Comparison of ENCODE assay signal across 29 cellular contexts in the genomic region with DNA sequence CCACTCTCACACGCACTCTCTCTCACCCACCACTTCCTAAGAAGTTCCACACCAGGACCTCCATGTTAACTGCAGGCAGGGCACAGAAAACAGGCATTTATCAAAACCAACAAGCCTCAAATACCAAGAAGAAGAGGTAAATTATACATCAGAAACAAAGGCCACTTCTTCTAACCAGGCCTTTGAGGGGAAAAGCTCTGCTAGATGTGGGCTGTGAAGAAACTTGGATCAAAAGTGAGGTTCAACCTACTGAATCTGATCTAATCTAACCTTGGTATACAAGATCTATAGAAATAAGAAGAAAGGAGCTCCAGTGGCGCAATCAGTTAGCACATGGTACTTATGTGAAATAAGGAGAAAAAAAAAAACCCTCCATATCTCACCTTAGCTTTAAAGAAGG.
"Had no signal": no experiment of that assay in that cellular context is flagged by ENCODE, and none has a peak within 500 bp of the region (broad histone marks: within the 10 kb centered on the region; RNA-seq: fewer than 3 reads in every experiment).

No MANE protein-coding gene starts in this region.

- ATAC-seq: psoas muscle; right cardiac atrium; right lobe of liver; stimulated activated effector memory CD8-positive, alpha-beta T cell treated with anti-CD3 and anti-CD28 coated beads, Interleukin-12 subunit alpha, Interleukin-12 subunit beta, amount 100 ng/mL, for 72 hours; stimulated activated naive CD8-positive, alpha-beta T cell treated with anti-CD3 and anti-CD28 coated beads, Interleukin-15, amount 100 ng/mL, for 72 hours; stimulated activated naive CD8-positive, alpha-beta T cell treated with anti-CD3 and anti-CD28 coated beads, Interleukin-15, Interleukin-2, amounts not matched to agents 100 U/mL and 50 U/mL, for 24 hours; upper lobe of right lung had no signal

- H3K4me1 Mint-ChIP-seq: neural progenitor cell had no signal

- H3K36me3 ChIP-seq: neural progenitor cell, ovary, right lobe of liver, sigmoid colon, suprapubic skin, transverse colon, upper lobe of right lung, vagina had no signal

- DNase-seq: naive B cell; naive thymus-derived CD8-positive, alpha-beta T cell; occipital lobe; ovary; posterior cingulate gyrus; psoas muscle; right cardiac atrium; right lobe of liver; sigmoid colon; small intestine; stimulated activated CD4-positive, alpha-beta T cell treated with anti-CD3 and anti-CD28 coated beads, Interleukin-15, amount 100 ng/mL, for 24 hours; stimulated activated CD4-positive, alpha-beta T cell treated with anti-CD3 and anti-CD28 coated beads, Interleukin-2, amount 100 ng/mL, for 24 hours; stimulated activated CD4-positive, alpha-beta T cell treated with anti-CD3 and anti-CD28 coated beads, Interleukin-2, amount 100 ng/mL, for 48 hours; stimulated activated CD4-positive, alpha-beta T cell treated with anti-CD3 and anti-CD28 coated beads, Interleukin-4, amount 100 ng/mL, for 24 hours; stimulated activated naive CD4-positive, alpha-beta T cell; stimulated activated naive CD8-positive, alpha-beta T cell treated with anti-CD3 and anti-CD28 coated beads, Interleukin-15, amount 100 ng/mL, for 72 hours; stimulated activated naive CD8-positive, alpha-beta T cell treated with anti-CD3 and anti-CD28 coated beads, Interleukin-15, Interleukin-2, amounts not matched to agents 100 U/mL and 50 U/mL, for 24 hours; substantia nigra; testis; tibial artery; transverse colon; upper lobe of right lung had no signal

- H3K4me3 ChIP-seq: neural progenitor cell, ovary, psoas muscle, right lobe of liver, sigmoid colon, suprapubic skin, testis, tibial artery, transverse colon, upper lobe of right lung, vagina had no signal

- H3K4me1 ChIP-seq: neural progenitor cell, parathyroid adenoma, psoas muscle, right lobe of liver, suprapubic skin, testis, tibial artery, transverse colon, upper lobe of right lung, vagina had no signal

- H3K9me3 Mint-ChIP-seq: stimulated activated effector memory CD8-positive, alpha-beta T cell treated with anti-CD3 and anti-CD28 coated beads, Interleukin-12 subunit alpha, Interleukin-12 subunit beta, amount 100 ng/mL, for 72 hours had no signal

- H3K27ac Mint-ChIP-seq: neural progenitor cell; progenitor cell of endocrine pancreas; stimulated activated effector memory CD8-positive, alpha-beta T cell treated with anti-CD3 and anti-CD28 coated beads, Interleukin-12 subunit alpha, Interleukin-12 subunit beta, amount 100 ng/mL, for 72 hours; stimulated activated naive CD8-positive, alpha-beta T cell treated with anti-CD3 and anti-CD28 coated beads, Interleukin-15, amount 100 ng/mL, for 72 hours; type B pancreatic cell had no signal

- H3K27me3 Mint-ChIP-seq: naive B cell; naive thymus-derived CD8-positive, alpha-beta T cell; progenitor cell of endocrine pancreas; stimulated activated naive CD8-positive, alpha-beta T cell treated with anti-CD3 and anti-CD28 coated beads, Interleukin-15, amount 100 ng/mL, for 72 hours; type B pancreatic cell had no signal

- H3K27ac ChIP-seq: neural progenitor cell, ovary, parathyroid adenoma, psoas muscle, right lobe of liver, sigmoid colon, suprapubic skin, testis, tibial artery, transverse colon, upper lobe of right lung, vagina had no signal

- H3K27me3 ChIP-seq: neural progenitor cell, ovary, right lobe of liver, sigmoid colon, suprapubic skin, testis, tibial artery, transverse colon, upper lobe of right lung, vagina had no signal

- H3K36me3 Mint-ChIP-seq: stimulated activated effector memory CD8-positive, alpha-beta T cell treated with anti-CD3 and anti-CD28 coated beads, Interleukin-12 subunit alpha, Interleukin-12 subunit beta, amount 100 ng/mL, for 72 hours had no signal

- H3K4me3 Mint-ChIP-seq: naive B cell; naive thymus-derived CD8-positive, alpha-beta T cell; neural progenitor cell; stimulated activated effector memory CD8-positive, alpha-beta T cell treated with anti-CD3 and anti-CD28 coated beads, Interleukin-12 subunit alpha, Interleukin-12 subunit beta, amount 100 ng/mL, for 72 hours; stimulated activated naive CD8-positive, alpha-beta T cell treated with anti-CD3 and anti-CD28 coated beads, Interleukin-15, amount 100 ng/mL, for 72 hours; type B pancreatic cell had no signal
